27 cellular contexts compared by ENCODE assay signal in the genomic region with DNA sequence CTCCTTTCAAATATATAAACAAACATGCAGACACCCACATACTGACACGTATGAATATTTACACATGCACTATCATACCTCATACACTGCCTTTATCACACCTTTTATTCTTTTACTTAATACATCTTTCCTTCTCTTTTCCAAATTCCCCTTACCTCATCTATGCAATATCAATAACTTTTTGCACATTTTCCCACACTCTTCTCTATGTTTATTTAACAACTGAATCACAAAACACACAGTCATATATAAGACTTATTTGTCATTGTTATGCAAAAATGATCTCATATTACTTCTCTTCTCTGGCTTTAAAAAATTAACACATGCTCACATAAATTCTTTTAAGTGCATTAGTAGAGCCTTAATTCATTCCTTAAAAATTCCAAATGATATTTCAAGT.
"Had no signal": no experiment of that assay in that cellular context is flagged by ENCODE, and none has a peak within 500 bp of the region (broad histone marks: within the 10 kb centered on the region; RNA-seq: fewer than 3 reads in every experiment).

No MANE protein-coding gene starts in this region.

- H3K36me3 ChIP-seq: ascending aorta, esophagus muscularis mucosa, gastrocnemius medialis, heart left ventricle had no signal

- H3K27me3 ChIP-seq: ascending aorta, breast epithelium, dorsolateral prefrontal cortex, esophagus muscularis mucosa, foreskin keratinocyte, gastrocnemius medialis, heart left ventricle had no signal

- H3K4me1 ChIP-seq: ascending aorta, breast epithelium, esophagus muscularis mucosa, gastrocnemius medialis, heart left ventricle had no signal

- ATAC-seq: activated CD4-positive, alpha-beta T cell treated with anti-CD3 and anti-CD28 coated beads for 36 hours; activated CD8-positive, alpha-beta memory T cell treated with anti-CD3 and anti-CD28 coated beads, Interleukin-2, amount 10 ng/mL, durations not matched to agents 7 days and 5 days; activated CD8-positive, alpha-beta T cell treated with anti-CD3 and anti-CD28 coated beads, Interleukin-2, amount 10 ng/mL, durations not matched to agents 7 days and 5 days; activated naive CD4-positive, alpha-beta T cell treated with anti-CD3 and anti-CD28 coated beads, Interleukin-2, amount 50 U/mL, for 72 hours; foreskin keratinocyte; gastrocnemius medialis; heart left ventricle had no signal

- H3K4me3 ChIP-seq: ascending aorta, breast epithelium, coronary artery, dorsolateral prefrontal cortex, esophagus muscularis mucosa, gastrocnemius medialis, heart left ventricle had no signal

- H3K9me3 ChIP-seq: ascending aorta, breast epithelium, esophagus muscularis mucosa, gastrocnemius medialis, heart left ventricle had no signal

- DNase-seq: activated CD4-positive, alpha-beta memory T cell treated with anti-CD3 and anti-CD28 coated beads for 36 hours; activated CD4-positive, alpha-beta T cell treated with anti-CD3 and anti-CD28 coated beads for 36 hours; activated CD4-positive, alpha-beta T cell treated with anti-CD3 and anti-CD28 coated beads, Interleukin-2, amount 10 ng/mL, durations not matched to agents 24 days and 14 days; activated CD4-positive, CD25-positive, alpha-beta regulatory T cell; activated CD4-positive, CD25-positive, alpha-beta regulatory T cell treated with anti-CD3 and anti-CD28 coated beads, Interleukin-2, amount 50 U/mL, for 72 hours; activated CD8-positive, alpha-beta memory T cell treated with anti-CD3 and anti-CD28 coated beads, Interleukin-2, amount 10 ng/mL, durations not matched to agents 7 days and 5 days; activated CD8-positive, alpha-beta memory T cell treated with anti-CD3 and anti-CD28 coated beads, Interleukin-2, amount 50 U/mL, for 4 hours; activated CD8-positive, alpha-beta T cell treated with anti-CD3 and anti-CD28 coated beads, Interleukin-2, amount 10 ng/mL, durations not matched to agents 7 days and 5 days; activated effector memory CD4-positive, alpha-beta T cell treated with anti-CD3 and anti-CD28 coated beads, Interleukin-2, amount 50 U/mL, for 16 hours; activated naive CD4-positive, alpha-beta T cell treated with anti-CD3 and anti-CD28 coated beads, Interleukin-2, amount 10 ng/mL, durations not matched to agents 7 days and 5 days; activated naive CD8-positive, alpha-beta T cell treated with anti-CD3 and anti-CD28 coated beads, Interleukin-2, amount 10 ng/mL, durations not matched to agents 7 days and 5 days; activated T-cell treated with anti-CD3 and anti-CD28 coated beads, Interleukin-2, amount 50 U/mL, for 1 hour; activated T-cell treated with anti-CD3 and anti-CD28 coated beads, Interleukin-2, amount 50 U/mL, for 48 hours; dorsolateral prefrontal cortex; effector memory CD4-positive, alpha-beta T cell; endodermal cell; erythroblast; foreskin keratinocyte; gastrocnemius medialis; glutamatergic neuron; heart left ventricle; hypothalamus had no signal

- H3K27ac ChIP-seq: ascending aorta, breast epithelium, coronary artery, dorsolateral prefrontal cortex, esophagus muscularis mucosa, foreskin keratinocyte, gastrocnemius medialis, heart left ventricle had no signal
